ENCODE assay signal across 11 cellular contexts in genomic region chr2:218984239-218985020, GRCh38. TPM values are rescaled to one million over a fixed set of nuclear protein-coding genes. Genes with fewer than 3 reads are reported as not detected.
DNase-seq lines count a peak whose midpoint lies in the region; ATAC-seq and TF ChIP-seq lines count a peak whose summit lies in the region.
"Had no signal": no experiment of that assay in that cellular context is flagged by ENCODE, and none has a peak within 500 bp of the region (broad histone marks: within the 10 kb centered on the region; RNA-seq: fewer than 3 reads in every experiment).

No MANE protein-coding gene starts in this region.

- H3K27me3 Mint-ChIP-seq in activated naive CD4-positive, alpha-beta T cell treated with anti-CD3 and anti-CD28 coated beads, Interleukin-2, amount 50 U/mL, for 24 hours: peaks cover 50% of the 10 kb centered on the region
- H3K27me3 Mint-ChIP-seq in osteocyte (ENCODE audit: unreplicated experiment): peaks cover 74% of the 10 kb centered on the region

- no peak overlapping the region for H3K9ac ChIP-seq in iPS-18a (ENCODE audit: low read length)

- H3K9me3 ChIP-seq in Panc1 (ENCODE audit: control insufficient read depth, insufficient read depth, low read depth, low read length) (no peaks in the 10 kb centered on the region), iPS-18a (ENCODE audit: control insufficient read depth, low read depth, low read length) (no peaks in the 10 kb centered on the region), thoracic aorta (no peaks in the 10 kb centered on the region), left lung (no peaks in the 10 kb centered on the region)

- H3K4me1 Mint-ChIP-seq in activated naive CD4-positive, alpha-beta T cell treated with anti-CD3 and anti-CD28 coated beads, Interleukin-2, amount 50 U/mL, for 24 hours: peaks cover 31% of the 10 kb centered on the region
- H3K4me1 Mint-ChIP-seq in osteocyte (ENCODE audit: unreplicated experiment): peaks cover 25% of the 10 kb centered on the region

- BruUV-seq in Panc1 (replicated peaks; lab: Mats Ljungman, UMichigan): no TSS peak

- H3K36me3 ChIP-seq in Panc1 (ENCODE audit: control insufficient read depth, insufficient read depth, low read length): no peaks in the 10 kb centered on the region
- H3K36me3 ChIP-seq in iPS-18a (ENCODE audit: control insufficient read depth, low read depth, low read length): no peaks in the 10 kb centered on the region
- H3K36me3 ChIP-seq in thoracic aorta: no peaks in the 10 kb centered on the region
- H3K36me3 ChIP-seq in left lung: no peaks in the 10 kb centered on the region

- peaks cover 18% of the 10 kb centered on the region; the same call in 1 of the 2 replicates for H3K27me3 ChIP-seq in Panc1 (ENCODE audit: control insufficient read depth, insufficient read depth, low read length)
- peaks cover 100% of the 10 kb centered on the region for H3K27me3 ChIP-seq in iPS-18a (ENCODE audit: control insufficient read depth, insufficient read depth, low read length)
- peaks cover 27% of the 10 kb centered on the region for H3K27me3 ChIP-seq in thoracic aorta (replicated peaks; ENCODE audit: insufficient read depth)
- H3K27me3 ChIP-seq in left lung: peaks cover 91 to 100% of the 10 kb centered on the region in 2 donors

- H3K36me3 Mint-ChIP-seq in activated naive CD4-positive, alpha-beta T cell treated with anti-CD3 and anti-CD28 coated beads, Interleukin-2, amount 50 U/mL, for 24 hours: no peaks in the 10 kb centered on the region
- no peaks in the 10 kb centered on the region for H3K36me3 Mint-ChIP-seq in osteocyte (ENCODE audit: unreplicated experiment)

- no peak for DNase-seq in activated naive CD4-positive, alpha-beta T cell (lab: John Stamatoyannopoulos, UW)
- no peak for DNase-seq in Panc1 (ENCODE audit: low read depth, low spot score)
- no peak for DNase-seq in thoracic aorta (ENCODE audit: low spot score)
- DNase-seq in osteocyte (ENCODE audit: extremely low spot score, unreplicated experiment): no peak
- DNase-seq in left lung: no peak
- DNase-seq in activated CD4-positive, CD25-positive, alpha-beta regulatory T cell (lab: John Stamatoyannopoulos, UW): no peak
- DNase-seq: kidney glomerular epithelial cell had no signal

- ATAC-seq in Panc1 (peak; percentile 18; the same call in 1 of the 2 replicates), thoracic aorta (ENCODE audit: insufficient number of reproducible peaks, low FRiP score, low read depth) (no peak), left lung (no peak)

- CTCF ChIA-PET in Panc1 (lab: Charles Lee): no interaction called here

- intact Hi-C loops in Panc1 (cut with micrococcal nuclease; ENCODE audit: unreplicated experiment): loop anchor here (5.0 kb wide), 1 partner anchor 132 kb away; no protein-coding TSS in a partner anchor
- intact Hi-C loops in left lung (cut with DNase I): no loop called here

- TF ChIP-seq CTCF in Panc1 (IDR thresholded peaks at IDR 0.05) (no peak), thoracic aorta (IDR thresholded peaks at IDR 0.05) (no peak), osteocyte (IDR thresholded peaks at IDR 0.05) (no peak), left lung (IDR thresholded peaks at IDR 0.05) (no peak)

- no peaks in the 10 kb centered on the region for H3K9me3 Mint-ChIP-seq in activated naive CD4-positive, alpha-beta T cell treated with anti-CD3 and anti-CD28 coated beads, Interleukin-2, amount 50 U/mL, for 24 hours
- no peaks in the 10 kb centered on the region for H3K9me3 Mint-ChIP-seq in osteocyte (ENCODE audit: unreplicated experiment)

- H3K4me1 ChIP-seq in Panc1 (ENCODE audit: control insufficient read depth, insufficient read depth, low read length): peaks cover 12% of the 10 kb centered on the region
- H3K4me1 ChIP-seq in iPS-18a (ENCODE audit: control insufficient read depth, low read depth, low read length): peaks cover 4% of the 10 kb centered on the region
- H3K4me1 ChIP-seq in thoracic aorta (ENCODE audit: control insufficient read depth in 1 of 2, low read depth in 2 of 2): peaks cover 20 to 37% of the 10 kb centered on the region in 2 donors
- H3K4me1 ChIP-seq in left lung: peaks cover 14 to 46% of the 10 kb centered on the region in 2 donors

- H3K4me3 Mint-ChIP-seq in activated naive CD4-positive, alpha-beta T cell treated with anti-CD3 and anti-CD28 coated beads, Interleukin-2, amount 50 U/mL, for 24 hours: peak overlapping the region; percentile 47
- H3K4me3 Mint-ChIP-seq in osteocyte (ENCODE audit: unreplicated experiment): no peak overlapping the region

- H3K27ac ChIP-seq in Panc1 (ENCODE audit: low read length) (no peak overlapping the region), iPS-18a (ENCODE audit: low read length) (no peak overlapping the region), thoracic aorta (peak overlapping the region in 1 of 2 donors; percentile 38), left lung (no peak overlapping the region)

- POLR2A ChIA-PET in Panc1 (lab: Charles Lee): no interaction called here

- in situ Hi-C loops in Panc1 (cut with HindIII; ENCODE audit: low pct_unique_long_range_greater_than_20kb, low sequenced_read_pairs): no loop called here

- H3K4me3 ChIP-seq in Panc1 (ENCODE audit: low read depth in 2 of 2, low read length in 2 of 2) (peak overlapping the region; percentile 16 to 19; a peak in 3 of 4 replicates), iPS-18a (ENCODE audit: low read length) (peak overlapping the region; percentile 42), thoracic aorta (peak overlapping the region; percentile 42), left lung (no peak overlapping the region)

- peak overlapping the region; percentile 59 for H3K27ac Mint-ChIP-seq in activated naive CD4-positive, alpha-beta T cell treated with anti-CD3 and anti-CD28 coated beads, Interleukin-2, amount 50 U/mL, for 24 hours
- H3K27ac Mint-ChIP-seq in osteocyte (ENCODE audit: unreplicated experiment): no peak overlapping the region

RNA-seq across cellular contexts. Expression of gene FEV, which starts 0.6 kb away (rescaled TPM):
- not detected for total RNA-seq in Panc1 (2021; ENCODE audit: unreplicated experiment)
- not detected for polyA plus RNA-seq in Panc1 (2012; ENCODE audit: insufficient read length)
- not detected for total RNA-seq in thoracic aorta
- not detected in 2 replicates for total RNA-seq in osteocyte
- not detected for total RNA-seq in left lung
- total RNA-seq: cerebellum; T-helper 2 cell treated with Interferon-gamma antibody and Interleukin-4, amounts not matched to agents 100 ng/mL and 5 ng/mL, for 36 hours had no signal

RNA-seq across cellular contexts. Expression of gene CRYBA2, which starts 8.8 kb away (rescaled TPM):
- total RNA-seq in Panc1 (2021; ENCODE audit: unreplicated experiment) (not detected), thoracic aorta (not detected), osteocyte (not detected in 2 replicates), left lung (not detected)
- polyA plus RNA-seq in Panc1 (2012; ENCODE audit: insufficient read length): not detected
- total RNA-seq: cerebellum; T-helper 2 cell treated with Interferon-gamma antibody and Interleukin-4, amounts not matched to agents 100 ng/mL and 5 ng/mL, for 36 hours had no signal

RNA-seq across cellular contexts. Expression of gene CDK5R2, which starts 25.0 kb away (rescaled TPM):
- total RNA-seq in Panc1 (2021; ENCODE audit: unreplicated experiment) (1.3 TPM), thoracic aorta (not detected), osteocyte (not detected in 2 replicates), left lung (not detected)
- 1.8 TPM for polyA plus RNA-seq in Panc1 (2012; ENCODE audit: insufficient read length)
- total RNA-seq: T-helper 2 cell treated with Interferon-gamma antibody and Interleukin-4, amounts not matched to agents 100 ng/mL and 5 ng/mL, for 36 hours had no signal

RNA-seq across cellular contexts. Expression of gene CFAP65, which starts 56.9 kb away (rescaled TPM):
- total RNA-seq in Panc1 (2021; ENCODE audit: unreplicated experiment): 0.33 TPM
- 0.10 TPM for polyA plus RNA-seq in Panc1 (2012; ENCODE audit: insufficient read length)
- not detected for total RNA-seq in thoracic aorta
- not detected in 2 replicates for total RNA-seq in osteocyte
- total RNA-seq in left lung: 1 to 10 TPM in 1 of 2 donors, not detected in 1; 4.3 TPM
- total RNA-seq: T-helper 2 cell treated with Interferon-gamma antibody and Interleukin-4, amounts not matched to agents 100 ng/mL and 5 ng/mL, for 36 hours had no signal

Comparison
In these comparisons a context has a peak if more than half of its experiments do, and no peak if none do; other contexts are left out.
1. H3K4me3 ChIP-seq: peak in Panc1 (2 of 2), iPS-18a (single experiment) and thoracic aorta (single experiment); none in left lung (0 of 2).